In genomic region chr6:133554121-133554520, GRCh38 we compare ENCODE assay signal across 2 cellular contexts.
A peak's percentile ranks its signal among the peaks of the same experiment; 100 is the strongest.
TF ChIP-seq lines count a peak whose summit lies in the region.

No MANE protein-coding gene starts in this region.

TF ChIP-seq in HEK293, 187 proteins besides CTCF, POLR2A, EP300 and RAD21:
- TF ChIP-seq ZNF146 (tag by site-specific recombination; IDR thresholded peaks at IDR 0.05): peak; percentile 90
- 0 out of 2 replicates have a peak, but pooled peaks have one; percentile 43 for TF ChIP-seq ZNF580 (tag by site-specific recombination; IDR thresholded peaks at IDR 0.05)

TF ChIP-seq in K562, 482 proteins besides CTCF, POLR2A, EP300 and RAD21:
- TF ChIP-seq ZNF146 (CRISPR knock-in tag; IDR thresholded peaks at IDR 0.05; ENCODE audit: unreplicated experiment): peak; percentile 66
